Comparison of ENCODE assay signal across 18 cellular contexts in the genomic region with DNA sequence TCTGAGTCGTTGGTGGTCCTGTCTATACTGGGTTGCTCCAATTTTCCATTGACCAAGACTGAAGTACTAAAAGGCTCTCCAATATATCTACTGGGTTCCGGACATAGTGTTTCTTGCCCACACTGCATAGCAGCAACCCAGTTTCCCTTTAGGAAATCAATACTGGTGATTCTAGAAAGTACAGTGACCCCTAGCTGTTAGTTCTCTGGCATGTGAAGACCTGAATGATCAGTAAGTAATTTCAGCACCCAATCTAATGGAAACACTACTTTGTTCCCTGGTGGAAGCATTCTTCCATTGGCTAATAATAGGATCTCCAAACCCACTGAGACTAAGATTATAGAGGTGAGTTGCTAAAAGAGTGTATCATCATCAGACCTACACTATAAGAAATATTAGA. TPM values are rescaled to one million over a fixed set of nuclear protein-coding genes. Genes with fewer than 3 reads are reported as not detected.
"Had no signal": no experiment of that assay in that cellular context is flagged by ENCODE, and none has a peak within 500 bp of the region (broad histone marks: within the 10 kb centered on the region; RNA-seq: fewer than 3 reads in every experiment).

No MANE protein-coding gene starts in this region.

- H3K27ac ChIP-seq: ascending aorta, body of pancreas, cardiac muscle cell, Peyer's patch, RWPE1, SJSA1 had no signal

- H3K4me1 ChIP-seq: ascending aorta, body of pancreas, Peyer's patch, SJSA1 had no signal

- DNase-seq: activated CD4-positive, alpha-beta T cell treated with anti-CD3 and anti-CD28 coated beads for 4 hours; activated CD8-positive, alpha-beta memory T cell treated with anti-CD3 and anti-CD28 coated beads, Interleukin-2, amount 50 U/mL, for 4 hours; activated CD8-positive, alpha-beta T cell treated with anti-CD3 and anti-CD28 coated beads for 36 hours; body of pancreas; Kasumi-1; KBM-7; NCI-H1105 treated with DMSO at 0.1 percent for 48 hours; NCI-H1436 treated with DMSO at 0.1 percent for 48 hours; NCI-H187; NCI-H2081; NCI-H446; NCI-H524; Peyer's patch; Right ventricle myocardium superior had no signal

- H3K9me3 ChIP-seq: ascending aorta, body of pancreas, Peyer's patch, SJSA1 had no signal

- H3K4me3 ChIP-seq: ascending aorta, body of pancreas, cardiac muscle cell, Peyer's patch, SJSA1 had no signal

- H3K36me3 ChIP-seq: ascending aorta, cardiac muscle cell, Peyer's patch, SJSA1 had no signal

- H3K27me3 ChIP-seq: ascending aorta, body of pancreas, Peyer's patch, SJSA1 had no signal

RNA-seq across cellular contexts. Expression of a gene that starts 40.8 kb away (rescaled TPM):
- total RNA-seq: activated CD8-positive, alpha-beta T cell treated with anti-CD3 and anti-CD28 coated beads for 36 hours; ascending aorta; cardiac muscle cell; Peyer's patch; Right ventricle myocardium superior had no signal
- polyA plus RNA-seq: cardiac muscle cell had no signal
